Comparison of ENCODE assay signal across 10 cellular contexts in genomic region chr12:65825323-65825572, GRCh38. TPM values are rescaled to one million over a fixed set of nuclear protein-coding genes. Genes with fewer than 3 reads are reported as not detected.
DNase-seq lines count a peak whose midpoint lies in the region; ATAC-seq and TF ChIP-seq lines count a peak whose summit lies in the region.
"Had no signal": no experiment of that assay in that cellular context is flagged by ENCODE, and none has a peak within 500 bp of the region (broad histone marks: within the 10 kb centered on the region; RNA-seq: fewer than 3 reads in every experiment).

No MANE protein-coding gene starts in this region.

- CTCF ChIA-PET in activated CD8-positive, alpha-beta memory T cell treated with anti-CD3 and anti-CD28 coated beads, Interleukin-2, amount 10 ng/mL, durations not matched to agents 7 days and 5 days (lab: Charles Lee) = no interaction called here

- H3K9me3 ChIP-seq in duodenal mucosa (ENCODE audit: control insufficient read depth in 1 of 2, low read length in 2 of 2) (no peaks in the 10 kb centered on the region), mononuclear cell (ENCODE audit: low read depth, low read length) (no peaks in the 10 kb centered on the region)

- no peak for ATAC-seq in activated CD8-positive, alpha-beta memory T cell treated with anti-CD3 and anti-CD28 coated beads, Interleukin-2, amount 10 ng/mL, durations not matched to agents 7 days and 5 days
- no peak for ATAC-seq in GM21619 (IDR thresholded peaks at IDR 0.05; ENCODE audit: unreplicated experiment)

- H3K9me3 Mint-ChIP-seq in activated CD8-positive, alpha-beta memory T cell treated with anti-CD3 and anti-CD28 coated beads, Interleukin-2, amount 10 ng/mL, durations not matched to agents 7 days and 5 days (ENCODE audit: low read depth) = no peaks in the 10 kb centered on the region
- H3K9me3 Mint-ChIP-seq in type B pancreatic cell = no peaks in the 10 kb centered on the region

- no peak for DNase-seq in activated CD8-positive, alpha-beta memory T cell treated with anti-CD3 and anti-CD28 coated beads, Interleukin-2, amount 10 ng/mL, durations not matched to agents 7 days and 5 days
- DNase-seq in activated CD8-positive, alpha-beta memory T cell treated with anti-CD3 and anti-CD28 coated beads, Interleukin-2, amount 50 U/mL, for 4 hours = no peak
- DNase-seq in type B pancreatic cell (ENCODE audit: extremely low spot score, unreplicated experiment) (no peak), AG08396 (ENCODE audit: low spot score) (no peak)
- DNase-seq in stimulated activated CD4-positive, alpha-beta T cell treated with anti-CD3 and anti-CD28 coated beads, Interleukin-4, amount 100 ng/mL, for 1 hour = no peak
- DNase-seq: RPMI8226 had no signal

- H3K36me3 ChIP-seq in duodenal mucosa (ENCODE audit: control insufficient read depth in 1 of 2, insufficient read depth in 2 of 2, low read length in 2 of 2) = no peaks in the 10 kb centered on the region

- H3K27ac ChIP-seq in duodenal mucosa (ENCODE audit: low read depth, low read length) = no peak overlapping the region

- H3K4me3 ChIP-seq in duodenal mucosa (ENCODE audit: low read depth in 1 of 2, low read length in 2 of 2) = peak overlapping the region; percentile 76 to 79
- peak overlapping the region; percentile 29 for H3K4me3 ChIP-seq in mononuclear cell (ENCODE audit: low read length)

- H3K27ac Mint-ChIP-seq in activated CD8-positive, alpha-beta memory T cell treated with anti-CD3 and anti-CD28 coated beads, Interleukin-2, amount 10 ng/mL, durations not matched to agents 7 days and 5 days = no peak overlapping the region
- no peak overlapping the region for H3K27ac Mint-ChIP-seq in type B pancreatic cell

- peak overlapping the region in 1 of 2 donors; percentile 33 for H3K9ac ChIP-seq in duodenal mucosa (ENCODE audit: low read depth in 1 of 2, low read length in 2 of 2)

- peaks cover 67% of the 10 kb centered on the region for H3K27me3 Mint-ChIP-seq in activated CD8-positive, alpha-beta memory T cell treated with anti-CD3 and anti-CD28 coated beads, Interleukin-2, amount 10 ng/mL, durations not matched to agents 7 days and 5 days
- H3K27me3 Mint-ChIP-seq in type B pancreatic cell = peaks cover 30% of the 10 kb centered on the region

- peaks cover 13% of the 10 kb centered on the region for H3K4me1 Mint-ChIP-seq in activated CD8-positive, alpha-beta memory T cell treated with anti-CD3 and anti-CD28 coated beads, Interleukin-2, amount 10 ng/mL, durations not matched to agents 7 days and 5 days
- peaks cover 34% of the 10 kb centered on the region for H3K4me1 Mint-ChIP-seq in type B pancreatic cell (ENCODE audit: unreplicated experiment)

- H3K36me3 Mint-ChIP-seq in activated CD8-positive, alpha-beta memory T cell treated with anti-CD3 and anti-CD28 coated beads, Interleukin-2, amount 10 ng/mL, durations not matched to agents 7 days and 5 days = no peaks in the 10 kb centered on the region
- peaks cover 23% of the 10 kb centered on the region for H3K36me3 Mint-ChIP-seq in type B pancreatic cell
- H3K36me3 Mint-ChIP-seq: CD4-positive, CD25-positive, alpha-beta regulatory T cell had no signal

- no peak for TF ChIP-seq CTCF in type B pancreatic cell (conservative IDR thresholded peaks at IDR 0.05)

- peaks cover 7 to 11% of the 10 kb centered on the region in 2 donors for H3K4me1 ChIP-seq in duodenal mucosa (ENCODE audit: control insufficient read depth in 1 of 2, insufficient read depth in 2 of 2, low read length in 2 of 2)
- H3K4me1 ChIP-seq in mononuclear cell (ENCODE audit: insufficient read depth, low read length) = peaks cover 39% of the 10 kb centered on the region

- peak overlapping the region; percentile 32 for H3K4me3 Mint-ChIP-seq in activated CD8-positive, alpha-beta memory T cell treated with anti-CD3 and anti-CD28 coated beads, Interleukin-2, amount 10 ng/mL, durations not matched to agents 7 days and 5 days
- H3K4me3 Mint-ChIP-seq in type B pancreatic cell = peak overlapping the region; percentile 95

- H3K27me3 ChIP-seq in duodenal mucosa (ENCODE audit: control insufficient read depth in 1 of 2, insufficient read depth in 2 of 2, low read length in 2 of 2) = peaks cover 13 to 16% of the 10 kb centered on the region in 2 donors
- peaks cover 70% of the 10 kb centered on the region for H3K27me3 ChIP-seq in mononuclear cell (ENCODE audit: insufficient read depth, low read length)

RNA-seq across cellular contexts. Expression of gene HMGA2, which starts 1.0 kb away (rescaled TPM):
- not detected for total RNA-seq in activated CD8-positive, alpha-beta memory T cell treated with anti-CD3 and anti-CD28 coated beads, Interleukin-2, amount 10 ng/mL, durations not matched to agents 7 days and 5 days
- total RNA-seq in mononuclear cell (under 0.01 TPM), type B pancreatic cell (ENCODE audit: low replicate concordance) (31.1 and 247 TPM in 2 replicates)

Comparison
In these comparisons a context has a peak if more than half of its experiments do, and no peak if none do; other contexts are left out.
1. RNA of gene HMGA2, which starts 1.0 kb away (total RNA-seq): 31.1 to 247 TPM in type B pancreatic cell; not detected in activated CD8-positive, alpha-beta memory T cell treated with anti-CD3 and anti-CD28 coated beads, Interleukin-2, amount 10 ng/mL, durations not matched to agents 7 days and 5 days and under 0.01 TPM in mononuclear cell (single experiment); every median in the first group is over 10 times any median in the second.